In genomic region chrX:6184900-6185515, GRCh38 we compare ENCODE assay signal across 14 cellular contexts. TPM values are rescaled to one million over a fixed set of nuclear protein-coding genes. Genes with fewer than 3 reads are reported as not detected.
DNase-seq lines count a peak whose midpoint lies in the region; ATAC-seq and TF ChIP-seq lines count a peak whose summit lies in the region.
"Had no signal": no experiment of that assay in that cellular context is flagged by ENCODE, and none has a peak within 500 bp of the region (broad histone marks: within the 10 kb centered on the region; RNA-seq: fewer than 3 reads in every experiment).

No MANE protein-coding gene starts in this region.

- ATAC-seq in GM18907 (IDR thresholded peaks at IDR 0.05; ENCODE audit: unreplicated experiment) (peak; percentile 99), HG03571 (IDR thresholded peaks at IDR 0.05; ENCODE audit: unreplicated experiment) (peak; percentile 97), left lobe of liver (peak; percentile 88)
- no peak for ATAC-seq in activated naive CD8-positive, alpha-beta T cell treated with anti-CD3 and anti-CD28 coated beads, Interleukin-2, amount 50 U/mL, for 24 hours

- no peaks in the 10 kb centered on the region for H3K36me3 Mint-ChIP-seq in CD8-positive, alpha-beta memory T cell
- no peaks in the 10 kb centered on the region for H3K36me3 Mint-ChIP-seq in activated naive CD4-positive, alpha-beta T cell treated with anti-CD3 and anti-CD28 coated beads for 36 hours (ENCODE audit: low read depth)
- H3K36me3 Mint-ChIP-seq in activated naive CD8-positive, alpha-beta T cell treated with anti-CD3 and anti-CD28 coated beads, Interleukin-2, amount 50 U/mL, for 24 hours (ENCODE audit: low read depth), result no peaks in the 10 kb centered on the region

- peaks cover 0 to 10% (median 0%) of the 10 kb centered on the region in 5 donors for H3K9me3 Mint-ChIP-seq in CD8-positive, alpha-beta memory T cell
- no peaks in the 10 kb centered on the region for H3K9me3 Mint-ChIP-seq in activated naive CD4-positive, alpha-beta T cell treated with anti-CD3 and anti-CD28 coated beads for 36 hours
- H3K9me3 Mint-ChIP-seq in activated naive CD8-positive, alpha-beta T cell treated with anti-CD3 and anti-CD28 coated beads, Interleukin-2, amount 50 U/mL, for 24 hours, result no peaks in the 10 kb centered on the region

- H3K4me1 ChIP-seq in suprapubic skin, result no peaks in the 10 kb centered on the region
- H3K4me1 ChIP-seq in CD8-positive, alpha-beta memory T cell (ENCODE audit: insufficient read depth, low read length), result no peaks in the 10 kb centered on the region
- H3K4me1 ChIP-seq: left ventricle myocardium inferior, tibial nerve had no signal

- CTCF ChIA-PET in CD8-positive, alpha-beta memory T cell (lab: Charles Lee), result no interaction called here
- CTCF ChIA-PET in activated naive CD4-positive, alpha-beta T cell treated with anti-CD3 and anti-CD28 coated beads for 36 hours (lab: Charles Lee), result no interaction called here

- TF ChIP-seq POLR2A in suprapubic skin (IDR thresholded peaks at IDR 0.05), result no peak

- no peak overlapping the region for H3K27ac ChIP-seq in suprapubic skin
- H3K27ac ChIP-seq in CD8-positive, alpha-beta memory T cell (ENCODE audit: low read depth, low read length), result no peak overlapping the region
- H3K27ac ChIP-seq: left ventricle myocardium inferior, RWPE1, tibial nerve had no signal

- H3K27ac Mint-ChIP-seq in CD8-positive, alpha-beta memory T cell, result no peak overlapping the region
- no peak overlapping the region for H3K27ac Mint-ChIP-seq in activated naive CD4-positive, alpha-beta T cell treated with anti-CD3 and anti-CD28 coated beads for 36 hours
- no peak overlapping the region for H3K27ac Mint-ChIP-seq in activated naive CD8-positive, alpha-beta T cell treated with anti-CD3 and anti-CD28 coated beads, Interleukin-2, amount 50 U/mL, for 24 hours
- H3K27ac Mint-ChIP-seq: dendritic cell treated with granulocyte-macrophage colony-stimulating factor and Interleukin-4, amounts not matched to agents 40 ng/mL and 50 ng/mL, for 4 days had no signal

- 53% methylated on average over 4 of the region's 4 CpGs for WGBS in suprapubic skin

- TF ChIP-seq EP300 in suprapubic skin (IDR thresholded peaks at IDR 0.05), result no peak

- intact Hi-C loops in activated naive CD4-positive, alpha-beta T cell treated with anti-CD3 and anti-CD28 coated beads for 36 hours (cut with micrococcal nuclease), result no loop called here

- H3K4me3 Mint-ChIP-seq in CD8-positive, alpha-beta memory T cell, result no peak overlapping the region
- no peak overlapping the region for H3K4me3 Mint-ChIP-seq in activated naive CD4-positive, alpha-beta T cell treated with anti-CD3 and anti-CD28 coated beads for 36 hours
- H3K4me3 Mint-ChIP-seq in activated naive CD8-positive, alpha-beta T cell treated with anti-CD3 and anti-CD28 coated beads, Interleukin-2, amount 50 U/mL, for 24 hours, result no peak overlapping the region
- H3K4me3 Mint-ChIP-seq: dendritic cell treated with granulocyte-macrophage colony-stimulating factor and Interleukin-4, amounts not matched to agents 40 ng/mL and 50 ng/mL, for 4 days had no signal

- no peaks in the 10 kb centered on the region for H3K27me3 Mint-ChIP-seq in CD8-positive, alpha-beta memory T cell
- H3K27me3 Mint-ChIP-seq in activated naive CD4-positive, alpha-beta T cell treated with anti-CD3 and anti-CD28 coated beads for 36 hours (ENCODE audit: low read depth), result no peaks in the 10 kb centered on the region
- H3K27me3 Mint-ChIP-seq in activated naive CD8-positive, alpha-beta T cell treated with anti-CD3 and anti-CD28 coated beads, Interleukin-2, amount 50 U/mL, for 24 hours, result peaks cover 1% of the 10 kb centered on the region
- H3K27me3 Mint-ChIP-seq: dendritic cell treated with granulocyte-macrophage colony-stimulating factor and Interleukin-4, amounts not matched to agents 40 ng/mL and 50 ng/mL, for 4 days had no signal

- H3K4me1 Mint-ChIP-seq in CD8-positive, alpha-beta memory T cell, result no peaks in the 10 kb centered on the region
- H3K4me1 Mint-ChIP-seq in activated naive CD4-positive, alpha-beta T cell treated with anti-CD3 and anti-CD28 coated beads for 36 hours (ENCODE audit: low read depth), result no peaks in the 10 kb centered on the region
- no peaks in the 10 kb centered on the region for H3K4me1 Mint-ChIP-seq in activated naive CD8-positive, alpha-beta T cell treated with anti-CD3 and anti-CD28 coated beads, Interleukin-2, amount 50 U/mL, for 24 hours

- DNase-seq in H4 (ENCODE audit: low spot score) (peak; percentile 79), left lobe of liver (ENCODE audit: low spot score) (peak; percentile 59), suprapubic skin (ENCODE audit: low spot score in 2 of 2) (no peak)
- no peak for DNase-seq in CD8-positive, alpha-beta memory T cell
- no peak for DNase-seq in activated naive CD4-positive, alpha-beta T cell treated with anti-CD3 and anti-CD28 coated beads for 36 hours
- no peak for DNase-seq in activated naive CD8-positive, alpha-beta T cell treated with anti-CD3 and anti-CD28 coated beads, Interleukin-2, amount 50 U/mL, for 24 hours
- DNase-seq: left ventricle myocardium inferior; stimulated activated CD4-positive, alpha-beta T cell treated with anti-CD3 and anti-CD28 coated beads, Interleukin-15, amount 100 ng/mL, for 24 hours had no signal

- H3K27me3 ChIP-seq in suprapubic skin, result no peaks in the 10 kb centered on the region
- H3K27me3 ChIP-seq in CD8-positive, alpha-beta memory T cell (ENCODE audit: insufficient read depth, low read length, poor library complexity, severe bottlenecking), result no peaks in the 10 kb centered on the region
- H3K27me3 ChIP-seq: tibial nerve had no signal

- no peaks in the 10 kb centered on the region for H3K36me3 ChIP-seq in suprapubic skin
- H3K36me3 ChIP-seq in CD8-positive, alpha-beta memory T cell (ENCODE audit: insufficient read depth, low read length), result no peaks in the 10 kb centered on the region
- H3K36me3 ChIP-seq: left ventricle myocardium inferior, tibial nerve had no signal

- POLR2A ChIA-PET in CD8-positive, alpha-beta memory T cell (lab: Charles Lee), result no interaction called here

- H3K9me3 ChIP-seq in suprapubic skin, result no peaks in the 10 kb centered on the region
- no peaks in the 10 kb centered on the region for H3K9me3 ChIP-seq in CD8-positive, alpha-beta memory T cell (ENCODE audit: low read length)
- H3K9me3 ChIP-seq: left ventricle myocardium inferior, tibial nerve had no signal

- no peak for TF ChIP-seq CTCF in suprapubic skin (IDR thresholded peaks at IDR 0.05)

- H3K4me3 ChIP-seq in suprapubic skin, result no peak overlapping the region
- H3K4me3 ChIP-seq in CD8-positive, alpha-beta memory T cell (ENCODE audit: low read length), result no peak overlapping the region
- H3K4me3 ChIP-seq: left ventricle myocardium inferior, tibial nerve had no signal

RNA-seq across cellular contexts. Expression of gene NLGN4X, which starts 43.7 kb away (rescaled TPM):
- 3.8 and 5.6 TPM in 2 replicates for total RNA-seq in H4 (2014; rRNA removed; shearing (Covaris generic))
- total RNA-seq in left lobe of liver, result 1.5 TPM
- 1 to 10 TPM in 2 of 4 donors, under 1 TPM in 2; 0.64 to 1.8 (median 1.2) TPM for total RNA-seq in suprapubic skin
- not detected for total RNA-seq in CD8-positive, alpha-beta memory T cell
- polyA plus RNA-seq in CD8-positive, alpha-beta memory T cell, result 0.21 TPM
- not detected for total RNA-seq in activated naive CD4-positive, alpha-beta T cell treated with anti-CD3 and anti-CD28 coated beads for 36 hours
- total RNA-seq: activated CD8-positive, alpha-beta memory T cell treated with anti-CD3 and anti-CD28 coated beads for 36 hours had no signal

Comparison
In these comparisons a context has a peak if more than half of its experiments do, and no peak if none do; other contexts are left out.
1. DNase-seq: peak in H4 (single experiment) and left lobe of liver (single experiment); none in suprapubic skin (0 of 2), CD8-positive, alpha-beta memory T cell (0 of 5), activated naive CD4-positive, alpha-beta T cell treated with anti-CD3 and anti-CD28 coated beads for 36 hours (single experiment) and activated naive CD8-positive, alpha-beta T cell treated with anti-CD3 and anti-CD28 coated beads, Interleukin-2, amount 50 U/mL, for 24 hours (single experiment).